ENCODE assay signal across 8 cellular contexts in the genomic region with DNA sequence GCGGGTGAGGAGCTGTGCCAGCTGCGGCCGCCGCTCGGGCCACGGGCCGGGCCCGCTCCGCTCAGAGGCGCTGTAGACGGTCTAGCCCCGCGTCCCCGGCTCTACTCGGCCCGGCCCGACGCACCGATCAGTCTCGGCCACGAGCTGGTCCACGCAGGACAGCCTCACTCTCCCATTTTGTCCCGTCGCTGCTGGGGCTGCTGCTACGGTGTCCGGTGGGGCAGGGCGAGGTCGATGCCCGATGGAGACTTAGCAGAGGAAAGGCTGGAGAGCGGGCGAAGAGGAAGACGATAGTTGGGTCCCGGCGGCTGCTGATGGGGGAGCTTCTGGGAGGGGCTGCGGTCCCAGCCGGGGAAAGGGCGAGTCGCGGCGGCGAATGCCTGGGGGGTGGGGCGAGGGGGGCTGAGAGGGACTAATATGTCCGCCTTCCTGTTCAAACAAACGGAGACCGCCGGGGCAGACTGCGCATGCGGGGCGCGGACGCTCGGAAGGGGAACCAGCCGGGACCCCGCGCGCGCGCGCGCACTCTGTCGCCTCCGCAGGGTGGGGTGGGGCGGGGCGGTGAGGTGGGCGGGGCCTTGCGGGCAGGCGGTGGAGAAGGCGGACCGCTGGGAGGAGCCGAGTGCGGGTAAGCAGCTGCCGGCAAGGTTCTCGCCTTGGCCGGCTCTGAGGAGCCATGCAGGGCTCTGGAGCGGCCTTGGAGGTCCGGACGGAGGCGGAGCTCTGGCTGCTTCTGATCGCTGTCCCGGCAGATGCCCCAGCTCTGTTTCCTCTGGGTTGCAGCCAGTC. TPM values are rescaled to one million over a fixed set of nuclear protein-coding genes. Genes with fewer than 3 reads are reported as not detected.
DNase-seq lines count a peak whose midpoint lies in the region; ATAC-seq and TF ChIP-seq lines count a peak whose summit lies in the region.

TSS of gene ROCK1 (minus strand) at position 463 of the 789 bp plus-strand sequence. CDS start 903 bp downstream, outside the sequence.

- H3K4me1 ChIP-seq in rectal smooth muscle tissue (ENCODE audit: control insufficient read depth, insufficient read depth, low read length) (peaks cover 3% of the 10 kb centered on the region), vagina (peaks cover 46% of the 10 kb centered on the region)

- H3K27ac ChIP-seq in rectal smooth muscle tissue (ENCODE audit: low read depth, low read length) (peak within 1 kb of the TSS; percentile 96), vagina (peak within 1 kb of the TSS; percentile 99)

- ATAC-seq in GM18517 (IDR thresholded peaks at IDR 0.05; ENCODE audit: unreplicated experiment): peak; percentile 78
- ATAC-seq in HG03039 (IDR thresholded peaks at IDR 0.05; ENCODE audit: unreplicated experiment): peak; percentile 92

- H3K9ac ChIP-seq in rectal smooth muscle tissue (ENCODE audit: low read length): peak within 1 kb of the TSS; percentile 87

- TF ChIP-seq POLR2A in vagina (IDR thresholded peaks at IDR 0.05): peak; percentile 23 to 65

- H3K27me3 ChIP-seq in rectal smooth muscle tissue (ENCODE audit: control insufficient read depth, insufficient read depth, low read length) (no peaks in the 10 kb centered on the region), vagina (no peaks in the 10 kb centered on the region)

- TF ChIP-seq CTCF in astrocyte of the cerebellum (IDR thresholded peaks at IDR 0.05; ENCODE audit: low read depth, low read length, missing control alignments) (no peak), vagina (IDR thresholded peaks at IDR 0.05) (no peak)

- H3K9me3 ChIP-seq in vagina: no peaks in the 10 kb centered on the region

- in situ Hi-C loops in astrocyte of the cerebellum (cut with HindIII; ENCODE audit: low sequenced_read_pairs): no loop called here

- H3K4me3 ChIP-seq in astrocyte of the cerebellum (ENCODE audit: low read depth, low read length): peak within 1 kb of the TSS; percentile 96
- peak within 1 kb of the TSS; percentile 95 for H3K4me3 ChIP-seq in rectal smooth muscle tissue (ENCODE audit: low read length)
- peak within 1 kb of the TSS; percentile 100 for H3K4me3 ChIP-seq in vagina

- intact Hi-C loops in vagina (cut with DNase I): no loop called here

- no peaks in the 10 kb centered on the region for H3K36me3 ChIP-seq in rectal smooth muscle tissue (ENCODE audit: control insufficient read depth, insufficient read depth, low read length)
- H3K36me3 ChIP-seq in vagina: no peaks in the 10 kb centered on the region

- DNase-seq in NCI-H2081 (lab: John Stamatoyannopoulos, UW): peak; percentile 91 to 94
- DNase-seq in T-helper 9 cell: peak; percentile 99
- DNase-seq in astrocyte of the cerebellum (ENCODE audit: low read depth): peak; percentile 90
- peak; percentile 94 for DNase-seq in hepatic stellate cell (ENCODE audit: low spot score)
- peak in 1 of 2 donors; percentile 98 for DNase-seq in vagina (ENCODE audit: extremely low spot score in 2 of 2)

RNA-seq across cellular contexts. Expression of gene ROCK1, which starts in this region (rescaled TPM):
- 39.0 TPM for total RNA-seq in vagina
